16 cellular contexts compared by ENCODE assay signal in genomic region chr3:50806806-50807205, GRCh38.
DNase-seq lines count a peak whose midpoint lies in the region; ATAC-seq and TF ChIP-seq lines count a peak whose summit lies in the region.
"Had no signal": no experiment of that assay in that cellular context is flagged by ENCODE, and none has a peak within 500 bp of the region (broad histone marks: within the 10 kb centered on the region; RNA-seq: fewer than 3 reads in every experiment).

No MANE protein-coding gene starts in this region.

- peak overlapping the region; percentile 12 for H3K9ac ChIP-seq in iPS-15b (ENCODE audit: low read depth, low read length)
- H3K9ac ChIP-seq: SK-N-SH had no signal

- H3K36me3 ChIP-seq in cardiac muscle cell, result no peaks in the 10 kb centered on the region
- H3K36me3 ChIP-seq in brain microvascular endothelial cell (replicated peaks), result no peaks in the 10 kb centered on the region
- peaks cover 2% of the 10 kb centered on the region for H3K36me3 ChIP-seq in iPS-15b (ENCODE audit: control insufficient read depth, insufficient read depth, low read length)
- H3K36me3 ChIP-seq in upper lobe of right lung, result no peaks in the 10 kb centered on the region
- H3K36me3 ChIP-seq: neutrophil had no signal

- TF ChIP-seq CTCF in cardiac muscle cell (IDR thresholded peaks at IDR 0.05; ENCODE audit: low read depth, low read length), result no peak
- no peak for TF ChIP-seq CTCF in brain microvascular endothelial cell (IDR thresholded peaks at IDR 0.05; ENCODE audit: low read depth, low read length, missing control alignments)
- no peak for TF ChIP-seq CTCF in upper lobe of right lung (IDR thresholded peaks at IDR 0.05)

- peak overlapping the region; percentile 45 for H3K27ac ChIP-seq in cardiac muscle cell
- H3K27ac ChIP-seq in brain microvascular endothelial cell, result no peak overlapping the region
- no peak overlapping the region for H3K27ac ChIP-seq in upper lobe of right lung
- H3K27ac ChIP-seq: neutrophil, skin epidermis had no signal

- DNase-seq in cardiac muscle cell (ENCODE audit: low read depth in 1 of 2, low spot score in 1 of 2), result peak in 1 of 2 donors; percentile 4
- DNase-seq in cardiac septum (ENCODE audit: low spot score), result no peak
- DNase-seq in brain microvascular endothelial cell, result peak; percentile 1
- DNase-seq in upper lobe of right lung, result no peak
- no peak for DNase-seq in NCI-H345 treated with DMSO at 0.1 percent for 48 hours (lab: John Stamatoyannopoulos, UW; ENCODE audit: unreplicated experiment)
- DNase-seq in foreskin melanocyte, result no peak
- no peak for DNase-seq in activated T-cell treated with anti-CD3 and anti-CD28 coated beads, Interleukin-2, amount 50 U/mL, for 72 hours
- DNase-seq: activated naive CD4-positive, alpha-beta T cell treated with anti-CD3 and anti-CD28 coated beads for 36 hours; NCI-H446 treated with DMSO at 0.1 percent for 48 hours; SK-N-SH; stimulated activated naive CD8-positive, alpha-beta T cell treated with anti-CD3 and anti-CD28 coated beads, Interleukin-15, Interleukin-2, amounts not matched to agents 100 U/mL and 50 U/mL, for 24 hours had no signal

- peaks cover 4 to 6% of the 10 kb centered on the region in 2 donors for H3K36me3 Mint-ChIP-seq in activated T-cell treated with anti-CD3 and anti-CD28 coated beads, Interleukin-2, amount 50 U/mL, for 72 hours (ENCODE audit: insufficient read depth in 2 of 2)

- intact Hi-C loops in cardiac septum (cut with DNase I), result no loop called here
- intact Hi-C loops in upper lobe of right lung (cut with DNase I), result no loop called here

- H3K27me3 ChIP-seq in cardiac muscle cell, result no peaks in the 10 kb centered on the region
- no peaks in the 10 kb centered on the region for H3K27me3 ChIP-seq in brain microvascular endothelial cell (replicated peaks)
- no peaks in the 10 kb centered on the region for H3K27me3 ChIP-seq in iPS-15b (ENCODE audit: control insufficient read depth, insufficient read depth, low read length)
- no peaks in the 10 kb centered on the region for H3K27me3 ChIP-seq in upper lobe of right lung
- H3K27me3 ChIP-seq: neutrophil had no signal

- H3K9me3 ChIP-seq in cardiac muscle cell (ENCODE audit: low read depth) (no peaks in the 10 kb centered on the region), iPS-15b (ENCODE audit: control insufficient read depth, insufficient read depth, low read length) (peaks cover 6% of the 10 kb centered on the region), upper lobe of right lung (peaks cover 4% of the 10 kb centered on the region)
- H3K9me3 ChIP-seq: neutrophil, SK-N-SH had no signal

- H3K4me1 ChIP-seq in cardiac muscle cell (ENCODE audit: low read depth) (no peaks in the 10 kb centered on the region), iPS-15b (ENCODE audit: control insufficient read depth, insufficient read depth, low read length) (peaks cover 10% of the 10 kb centered on the region), upper lobe of right lung (no peaks in the 10 kb centered on the region)

- H3K4me3 ChIP-seq in cardiac muscle cell (no peak overlapping the region), brain microvascular endothelial cell (ENCODE audit: low read depth, low read length) (no peak overlapping the region), iPS-15b (ENCODE audit: low read depth, low read length) (no peak overlapping the region), upper lobe of right lung (no peak overlapping the region)
- H3K4me3 ChIP-seq: K562, lung, skin epidermis had no signal

- ATAC-seq in upper lobe of right lung, result peak; percentile 54
- no peak for ATAC-seq in activated T-cell treated with anti-CD3 and anti-CD28 coated beads, Interleukin-2, amount 50 U/mL, for 72 hours (replicated peaks in 1 of 2)
- ATAC-seq: K562; stimulated activated naive CD8-positive, alpha-beta T cell treated with anti-CD3 and anti-CD28 coated beads, Interleukin-15, Interleukin-2, amounts not matched to agents 100 U/mL and 50 U/mL, for 24 hours had no signal

- peaks cover 2 to 8% of the 10 kb centered on the region in 2 donors for H3K9me3 Mint-ChIP-seq in activated T-cell treated with anti-CD3 and anti-CD28 coated beads, Interleukin-2, amount 50 U/mL, for 72 hours

- no peak overlapping the region for H3K27ac Mint-ChIP-seq in activated T-cell treated with anti-CD3 and anti-CD28 coated beads, Interleukin-2, amount 50 U/mL, for 72 hours
- H3K27ac Mint-ChIP-seq: activated naive CD4-positive, alpha-beta T cell treated with anti-CD3 and anti-CD28 coated beads for 36 hours had no signal

- in situ Hi-C loops in brain microvascular endothelial cell (cut with HindIII; ENCODE audit: low pct_ligation_motif_present, low sequenced_read_pairs), result no loop called here

- no peak overlapping the region for H3K4me3 Mint-ChIP-seq in activated T-cell treated with anti-CD3 and anti-CD28 coated beads, Interleukin-2, amount 50 U/mL, for 72 hours
- H3K4me3 Mint-ChIP-seq: activated naive CD4-positive, alpha-beta T cell treated with anti-CD3 and anti-CD28 coated beads for 36 hours had no signal

- H3K4me1 Mint-ChIP-seq in activated T-cell treated with anti-CD3 and anti-CD28 coated beads, Interleukin-2, amount 50 U/mL, for 72 hours (ENCODE audit: low read depth), result no peaks in the 10 kb centered on the region

- H3K27me3 Mint-ChIP-seq in activated T-cell treated with anti-CD3 and anti-CD28 coated beads, Interleukin-2, amount 50 U/mL, for 72 hours (ENCODE audit: low read depth), result no peaks in the 10 kb centered on the region
